Comparison of ENCODE assay signal across 8 cellular contexts in genomic region chr19:53431399-53432087, GRCh38. TPM values are rescaled to one million over a fixed set of nuclear protein-coding genes. Genes with fewer than 3 reads are reported as not detected.
DNase-seq lines count a peak whose midpoint lies in the region; ATAC-seq and TF ChIP-seq lines count a peak whose summit lies in the region.

Gene ZNF761, plus strand, starts transcription at chr19:53431984. Its CDS starts 15,285 bp downstream, at chr19:53447269.

- peak; percentile 47 to 59 for TF ChIP-seq CTCF in Caco-2 (IDR thresholded peaks at IDR 0.05; ENCODE audit: insufficient read depth in 1 of 2, low read depth in 1 of 2, low read length in 1 of 2, severe bottlenecking in 1 of 2, unreplicated experiment in 1 of 2)

- BruUV-seq in Caco-2 (replicated peaks; lab: Mats Ljungman, UMichigan) = TSS peak; percentile 82

- H3K9me3 Mint-ChIP-seq in Caco-2 (ENCODE audit: unreplicated experiment) = no peaks in the 10 kb centered on the region

- H3K27ac Mint-ChIP-seq in Caco-2 (ENCODE audit: unreplicated experiment) = peak within 1 kb of the TSS; percentile 83

- H3K4me1 Mint-ChIP-seq in Caco-2 (ENCODE audit: low read depth, unreplicated experiment) = peaks cover 10% of the 10 kb centered on the region

- peaks cover 11% of the 10 kb centered on the region for H3K4me1 ChIP-seq in Caco-2
- H3K4me1 ChIP-seq in endocrine pancreas (ENCODE audit: control insufficient read depth, insufficient read depth, low read length) = peaks cover 5% of the 10 kb centered on the region

- H3K4me3 Mint-ChIP-seq in Caco-2 (ENCODE audit: unreplicated experiment) = peak within 1 kb of the TSS; percentile 81

- H3K27me3 ChIP-seq in Caco-2 (replicated peaks; ENCODE audit: control insufficient read depth, insufficient read depth, low read length) (no peaks in the 10 kb centered on the region), endocrine pancreas (ENCODE audit: control insufficient read depth, insufficient read depth, low read length) (no peaks in the 10 kb centered on the region)

- peaks cover 5% of the 10 kb centered on the region for H3K36me3 ChIP-seq in Caco-2 (ENCODE audit: control insufficient read depth, insufficient read depth, low read length)
- H3K36me3 ChIP-seq in endocrine pancreas (ENCODE audit: control insufficient read depth, insufficient read depth, low read length) = no peaks in the 10 kb centered on the region

- DNase-seq in Caco-2 (peak; percentile 97 to 99), HS-5 (ENCODE audit: low read depth) (peak; percentile 36), NK-92 (lab: John Stamatoyannopoulos, UW; ENCODE audit: unreplicated experiment) (peak; percentile 73), mesenteric fat pad (ENCODE audit: low spot score) (peak; percentile 99)
- peak; percentile 95 to 96 (median 95) for DNase-seq in activated CD8-positive, alpha-beta memory T cell treated with anti-CD3 and anti-CD28 coated beads for 48 hours (ENCODE audit: low read depth in 2 of 3, low spot score in 2 of 3)
- DNase-seq in stimulated activated CD8-positive, alpha-beta memory T cell treated with anti-CD3 and anti-CD28 coated beads, Interleukin-15, amount 100 ng/mL, for 1 hour (ENCODE audit: low read depth) = peak; percentile 96

- H3K9me3 ChIP-seq in Caco-2 (no peaks in the 10 kb centered on the region; the same call in 1 of the 2 replicates), endocrine pancreas (ENCODE audit: control insufficient read depth, low read length) (no peaks in the 10 kb centered on the region)

- POLR2A ChIA-PET in Caco-2 (lab: Charles Lee) = interaction anchor here (0.5 to 1.4 kb wide), 3 partner anchors 13 to 103 kb away, joined by 3 to 5 read pairs (median 4); no protein-coding TSS in a partner anchor

- no peaks in the 10 kb centered on the region for H3K27me3 Mint-ChIP-seq in Caco-2 (ENCODE audit: insufficient read depth, unreplicated experiment)

- peak within 1 kb of the TSS; percentile 82 for H3K9ac ChIP-seq in endocrine pancreas (ENCODE audit: control insufficient read depth, insufficient read depth, low read length)

- intact Hi-C loops in Caco-2 (cut with micrococcal nuclease; ENCODE audit: unreplicated experiment) = loop anchor here (1.0 to 5.0 kb wide), 3 partner anchors 36 to 99 kb away; partner anchors contain the start of genes ZNF765, ZNF813 and ZNF845

- CTCF ChIA-PET in Caco-2 (lab: Charles Lee) = interaction anchor here (0.8 to 1.2 kb wide), 3 partner anchors 35 to 361 kb away, joined by 3 to 4 read pairs (median 3); no protein-coding TSS in a partner anchor

- H3K4me3 ChIP-seq in Caco-2 (ENCODE audit: low read depth, low read length) (peak within 1 kb of the TSS; percentile 91), endocrine pancreas (ENCODE audit: control insufficient read depth, insufficient read depth, low read length) (peak within 1 kb of the TSS; percentile 66)

- peaks cover 68% of the 10 kb centered on the region for H3K36me3 Mint-ChIP-seq in Caco-2 (ENCODE audit: insufficient read depth, unreplicated experiment)

- peak; percentile 69 for ATAC-seq in GM19468 (IDR thresholded peaks at IDR 0.05; ENCODE audit: extremely low read depth, unreplicated experiment)

RNA-seq across cellular contexts. Expression of gene ZNF761, which starts in this region (rescaled TPM):
- total RNA-seq in Caco-2 (2022) = 19.3 and 20.0 TPM in 2 replicates
- 11.0 TPM for total RNA-seq in mesenteric fat pad

Comparison
In these comparisons a context has a peak if more than half of its experiments do, and no peak if none do; other contexts are left out.
1. Peak in every context shown above with its lines: DNase-seq, ATAC-seq and H3K4me3 ChIP-seq.
2. DNase-seq: peak in every context shown above with its lines; median percentile 99 in mesenteric fat pad; 98 in Caco-2; 96 in stimulated activated CD8-positive, alpha-beta memory T cell treated with anti-CD3 and anti-CD28 coated beads, Interleukin-15, amount 100 ng/mL, for 1 hour; 95 in activated CD8-positive, alpha-beta memory T cell treated with anti-CD3 and anti-CD28 coated beads for 48 hours; 73 in NK-92; 36 in HS-5.